Comparison of ENCODE assay signal across 8 cellular contexts in the genomic region with DNA sequence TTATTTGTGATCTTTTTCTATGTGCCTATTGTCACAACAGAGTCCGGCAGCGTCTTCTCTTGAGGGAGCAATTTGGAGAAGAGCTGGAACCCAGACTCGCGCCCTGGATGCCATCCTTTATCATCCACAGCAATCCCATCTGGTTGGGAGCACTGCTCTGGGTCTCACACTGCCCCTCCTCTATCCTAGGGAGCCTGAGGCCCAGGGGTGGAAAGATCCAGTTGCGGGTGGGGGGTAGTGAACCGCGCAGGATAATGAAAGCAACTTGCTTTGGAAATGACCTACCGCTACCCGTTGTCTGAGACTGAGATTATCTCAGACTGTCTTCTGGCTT. TPM values are rescaled to one million over a fixed set of nuclear protein-coding genes. Genes with fewer than 3 reads are reported as not detected.
DNase-seq lines count a peak whose midpoint lies in the region; ATAC-seq and TF ChIP-seq lines count a peak whose summit lies in the region.

No MANE protein-coding gene starts in this region.

- H3K36me3 Mint-ChIP-seq in activated CD4-positive, alpha-beta memory T cell treated with anti-CD3 and anti-CD28 coated beads for 36 hours, result peaks cover 20% of the 10 kb centered on the region

- 5% methylated on average over 9 of the region's 9 CpGs for WGBS in hepatocyte (ENCODE audit: low lambda C conversion rate, missing lambda C conversion rate)
- WGBS in spleen, 5 donors, result 5 to 12% (median 7%) methylated on average over 9 of the region's 9 CpGs

- H4K20me1 ChIP-seq in hepatocyte (ENCODE audit: insufficient read depth, poor library complexity, severe bottlenecking), result no peaks in the 10 kb centered on the region

- H3K4me1 ChIP-seq in hepatocyte (ENCODE audit: insufficient read depth), result peaks cover 17% of the 10 kb centered on the region
- peaks cover 33 to 73% (median 50%) of the 10 kb centered on the region in 6 donors for H3K4me1 ChIP-seq in spleen

- H3K27ac Mint-ChIP-seq in activated CD4-positive, alpha-beta memory T cell treated with anti-CD3 and anti-CD28 coated beads for 36 hours, result peak overlapping the region; percentile 99

- CTCF ChIA-PET in activated CD4-positive, alpha-beta memory T cell treated with anti-CD3 and anti-CD28 coated beads for 36 hours (lab: Charles Lee), result interaction anchor here (0.9 to 3.6 kb wide), 6 partner anchors 8 to 72 kb away, joined by 5 to 19 read pairs (median 8); a partner anchor contains a TSS

- ATAC-seq in HG03342 (IDR thresholded peaks at IDR 0.05; ENCODE audit: unreplicated experiment) (no peak), HG03039 (IDR thresholded peaks at IDR 0.05; ENCODE audit: unreplicated experiment) (no peak)

- no peaks in the 10 kb centered on the region for H3K9me2 ChIP-seq in hepatocyte (replicated peaks; ENCODE audit: insufficient read depth)

- H3K27me3 ChIP-seq in hepatocyte (no peaks in the 10 kb centered on the region), spleen (replicated peaks in 1 of 7) (no peaks in the 10 kb centered on the region)

- TF ChIP-seq POLR2A in spleen (IDR thresholded peaks at IDR 0.05) (no peak), erythroblast (IDR thresholded peaks at IDR 0.05; ENCODE audit: low read length) (no peak)

- H2AFZ ChIP-seq in hepatocyte, result peak overlapping the region; percentile 41

- H3K27ac ChIP-seq in hepatocyte (peak overlapping the region; percentile 65), spleen (peak overlapping the region; percentile 77 to 100 (median 98))

- H3K4me3 Mint-ChIP-seq in activated CD4-positive, alpha-beta memory T cell treated with anti-CD3 and anti-CD28 coated beads for 36 hours, result peak overlapping the region; percentile 87

- intact Hi-C loops in activated CD4-positive, alpha-beta memory T cell treated with anti-CD3 and anti-CD28 coated beads for 36 hours (cut with micrococcal nuclease), result loop anchor here (1.0 to 10.0 kb wide), 6 partner anchors 13 to 1224 kb away; a partner anchor contains a TSS
- intact Hi-C loops in spleen (cut with DNase I; ENCODE audit: low total_unique reads), result no loop called here

- peak; percentile 35 for DNase-seq in HK-2 (ENCODE audit: unreplicated experiment)
- DNase-seq in activated CD4-positive, alpha-beta memory T cell treated with anti-CD3 and anti-CD28 coated beads for 36 hours, result peak; percentile 46
- DNase-seq in hepatocyte (ENCODE audit: low spot score), result no peak
- DNase-seq in spleen, result peak; percentile 78
- DNase-seq in effector CD4-positive, alpha-beta T cell, result no peak
- DNase-seq in erythroblast (lab: John Stamatoyannopoulos, UW), result no peak

- H3K36me3 ChIP-seq in hepatocyte (replicated peaks; ENCODE audit: insufficient read depth, low read depth), result no peaks in the 10 kb centered on the region
- H3K36me3 ChIP-seq in spleen, result peaks cover 0 to 35% (median 20%) of the 10 kb centered on the region in 6 donors

- TF ChIP-seq CTCF in hepatocyte (IDR thresholded peaks at IDR 0.05; ENCODE audit: poor library complexity) (no peak), spleen (IDR thresholded peaks at IDR 0.05 in 8 of 11, conservative IDR thresholded peaks at IDR 0.05 in 3 of 11) (no peak)

- POLR2A ChIA-PET in activated CD4-positive, alpha-beta memory T cell treated with anti-CD3 and anti-CD28 coated beads for 36 hours (lab: Charles Lee), result interaction anchor here (1.1 to 3.2 kb wide), 7 partner anchors 10 to 72 kb away, joined by 3 to 20 read pairs (median 10); a partner anchor contains a TSS

- H3K9me3 ChIP-seq in hepatocyte (ENCODE audit: low read depth) (no peaks in the 10 kb centered on the region), spleen (no peaks in the 10 kb centered on the region)

- H3K9me3 Mint-ChIP-seq in activated CD4-positive, alpha-beta memory T cell treated with anti-CD3 and anti-CD28 coated beads for 36 hours, result no peaks in the 10 kb centered on the region

- H3K4me1 Mint-ChIP-seq in activated CD4-positive, alpha-beta memory T cell treated with anti-CD3 and anti-CD28 coated beads for 36 hours (ENCODE audit: low read depth), result peaks cover 58% of the 10 kb centered on the region

- peaks cover 37% of the 10 kb centered on the region for H3K79me2 ChIP-seq in hepatocyte

- peaks cover 2% of the 10 kb centered on the region for H3K27me3 Mint-ChIP-seq in activated CD4-positive, alpha-beta memory T cell treated with anti-CD3 and anti-CD28 coated beads for 36 hours

- H3K4me3 ChIP-seq in hepatocyte (peak overlapping the region; percentile 44), spleen (peak overlapping the region; percentile 55 to 91 (median 72))

- H3K4me2 ChIP-seq in hepatocyte, result peak overlapping the region; percentile 82

RNA-seq across cellular contexts. Expression of a gene that starts 0.7 kb away (rescaled TPM):
- total RNA-seq in activated CD4-positive, alpha-beta memory T cell treated with anti-CD3 and anti-CD28 coated beads for 36 hours, result 10 to 100 TPM; 32.9 to 35.9 TPM
- total RNA-seq in hepatocyte, result 66.5 and 85.7 TPM in 2 replicates
- polyA plus RNA-seq in hepatocyte, result 87.5 and 95.0 TPM in 2 replicates
- total RNA-seq in spleen, result 10 to 100 TPM; 39.5 to 80.7 (median 58.5) TPM
- 10 to 100 TPM; 64.7 to 84.2 (median 78.8) TPM for polyA plus RNA-seq in spleen

RNA-seq across cellular contexts. Expression of a gene that starts 4.0 kb away (rescaled TPM):
- total RNA-seq in activated CD4-positive, alpha-beta memory T cell treated with anti-CD3 and anti-CD28 coated beads for 36 hours, result 10 to 100 TPM; 32.8 to 35.0 TPM
- total RNA-seq in hepatocyte, result 16.0 and 20.0 TPM in 2 replicates
- 18.9 and 19.9 TPM in 2 replicates for polyA plus RNA-seq in hepatocyte
- total RNA-seq in spleen, result 10 to 100 TPM in 6 of 7 donors, 1 to 10 TPM in 1; 9.0 to 42.9 (median 28.6) TPM
- 10 to 100 TPM; 36.7 to 50.3 (median 43.7) TPM for polyA plus RNA-seq in spleen

RNA-seq across cellular contexts. Expression of a gene that starts 6.3 kb away (rescaled TPM):
- total RNA-seq in activated CD4-positive, alpha-beta memory T cell treated with anti-CD3 and anti-CD28 coated beads for 36 hours, result 10 to 100 TPM; 56.5 to 58.2 TPM
- total RNA-seq in hepatocyte, result 47.6 and 67.1 TPM in 2 replicates
- polyA plus RNA-seq in hepatocyte, result 48.3 and 60.2 TPM in 2 replicates
- total RNA-seq in spleen, result 10 to 100 TPM; 49.2 to 61.6 (median 56.7) TPM
- polyA plus RNA-seq in spleen, result 10 to 100 TPM; 24.6 to 35.5 (median 31.0) TPM

RNA-seq across cellular contexts. Expression of a gene that starts 13.6 kb away (rescaled TPM):
- total RNA-seq in activated CD4-positive, alpha-beta memory T cell treated with anti-CD3 and anti-CD28 coated beads for 36 hours, result 100 to 1,000 TPM; 117 to 121 TPM
- total RNA-seq in hepatocyte, result 13.8 and 23.4 TPM in 2 replicates
- polyA plus RNA-seq in hepatocyte, result 89.6 and 95.9 TPM in 2 replicates
- 10 to 100 TPM; 13.0 to 74.3 (median 61.7) TPM for total RNA-seq in spleen
- polyA plus RNA-seq in spleen, result 10 to 100 TPM; 69.4 to 86.7 (median 78.6) TPM

RNA-seq across cellular contexts. Expression of a gene that starts 17.2 kb away (rescaled TPM):
- total RNA-seq in activated CD4-positive, alpha-beta memory T cell treated with anti-CD3 and anti-CD28 coated beads for 36 hours, result 1 to 10 TPM; 1.4 to 1.6 TPM
- total RNA-seq in hepatocyte, result 66.1 and 74.2 TPM in 2 replicates
- polyA plus RNA-seq in hepatocyte, result 77.5 and 85.0 TPM in 2 replicates
- 10 to 100 TPM in 3 of 7 donors, 1 to 10 TPM in 4; 5.0 to 11.1 (median 9.8) TPM for total RNA-seq in spleen
- 1 to 10 TPM; 3.2 to 6.9 (median 3.4) TPM for polyA plus RNA-seq in spleen

Comparison
In these comparisons a context has a peak if more than half of its experiments do, and no peak if none do; other contexts are left out.
1. DNase-seq: peak in HK-2 (single experiment), activated CD4-positive, alpha-beta memory T cell treated with anti-CD3 and anti-CD28 coated beads for 36 hours (single experiment) and spleen (single experiment); none in hepatocyte (single experiment), effector CD4-positive, alpha-beta T cell (single experiment) and erythroblast (0 of 2).